Comparison of ENCODE assay signal across 1 cellular context in genomic region chr4:75724867-75725724, GRCh38.
TF ChIP-seq lines count a peak whose summit lies in the region.

No MANE protein-coding gene starts in this region.

TF ChIP-seq in HepG2, 621 proteins besides CTCF, POLR2A, EP300 and RAD21 (continued from another document and continues in another):
- no peak for TF ChIP-seq ZNF382 (CRISPR knock-in tag; IDR thresholded peaks at IDR 0.05; ENCODE audit: borderline replicate concordance)
- no peak; the same call in 1 of the 2 replicates for TF ChIP-seq ZNF556 (CRISPR knock-in tag; IDR thresholded peaks at IDR 0.05; ENCODE audit: borderline replicate concordance)
- peak; percentile 40 for TF ChIP-seq SRSF1 (optimal IDR thresholded peaks at IDR 0.05; ENCODE audit: low read depth, low read length)
- TF ChIP-seq SOX6 (IDR thresholded peaks at IDR 0.05) = no peak
- TF ChIP-seq SOX6 (CRISPR knock-in tag; IDR thresholded peaks at IDR 0.05) = peak; percentile 27
- no peak; the same call in 1 of the 2 replicates for TF ChIP-seq ZNF605 (CRISPR knock-in tag; IDR thresholded peaks at IDR 0.05)
- TF ChIP-seq ZNF776 (CRISPR knock-in tag; IDR thresholded peaks at IDR 0.05) = 0 out of 2 replicates have a peak, but pooled peaks have one; percentile 64
- peak; percentile 75; the same call in 1 of the 2 replicates for TF ChIP-seq THAP9 (CRISPR knock-in tag; IDR thresholded peaks at IDR 0.05; ENCODE audit: borderline replicate concordance)
- TF ChIP-seq MED13 (CRISPR knock-in tag; IDR thresholded peaks at IDR 0.05) = no peak
- peak; percentile 71; the same call in 1 of the 2 replicates for TF ChIP-seq REL (CRISPR knock-in tag; conservative IDR thresholded peaks at IDR 0.05)
- no peak for TF ChIP-seq ZNF615 (CRISPR knock-in tag; IDR thresholded peaks at IDR 0.05; ENCODE audit: borderline replicate concordance)
- 0 out of 2 replicates have a peak, but pooled peaks have one; percentile 72 for TF ChIP-seq DZIP1 (CRISPR knock-in tag; IDR thresholded peaks at IDR 0.05)
- TF ChIP-seq HIVEP1 (CRISPR knock-in tag; IDR thresholded peaks at IDR 0.05) = peak; percentile 18; the same call in 1 of the 2 replicates
- TF ChIP-seq HNF1A (IDR thresholded peaks at IDR 0.05; ENCODE audit: low read depth) = no peak
- TF ChIP-seq HNF1A (CRISPR knock-in tag; IDR thresholded peaks at IDR 0.05; ENCODE audit: borderline replicate concordance) = peak; percentile 4; the same call in 1 of the 2 replicates
- TF ChIP-seq ZNF143 (CRISPR knock-in tag; IDR thresholded peaks at IDR 0.05) = no peak
- TF ChIP-seq BRCA1 (CRISPR knock-in tag; IDR thresholded peaks at IDR 0.05) = no peak
- peak; percentile 39; the same call in 1 of the 2 replicates for TF ChIP-seq KDM2A (CRISPR knock-in tag; IDR thresholded peaks at IDR 0.05; ENCODE audit: borderline replicate concordance, low read depth)
- TF ChIP-seq GABPB1 (CRISPR knock-in tag; IDR thresholded peaks at IDR 0.05) = peak; percentile 33; the same call in 1 of the 2 replicates
- TF ChIP-seq ZBTB44 (CRISPR knock-in tag; IDR thresholded peaks at IDR 0.05) = 0 out of 2 replicates have a peak, but pooled peaks have one; percentile 23
- TF ChIP-seq ZNF264 (CRISPR knock-in tag; IDR thresholded peaks at IDR 0.05) = no peak; the same call in 1 of the 2 replicates
- TF ChIP-seq MAX (IDR thresholded peaks at IDR 0.05) = peak; percentile 46
- TF ChIP-seq TCF7L2 (IDR thresholded peaks at IDR 0.05; ENCODE audit: low read depth, low read length) = no peak
- no peak for TF ChIP-seq NFE2 (CRISPR knock-in tag; IDR thresholded peaks at IDR 0.05)
- peak; percentile 73 for TF ChIP-seq TAF1 (CRISPR knock-in tag; IDR thresholded peaks at IDR 0.05)
- TF ChIP-seq FOXO4 (CRISPR knock-in tag; conservative IDR thresholded peaks at IDR 0.05) = peak; percentile 93; the same call in 1 of the 2 replicates
- TF ChIP-seq RCOR2 (CRISPR knock-in tag; IDR thresholded peaks at IDR 0.05) = no peak
- peak; percentile 67 for TF ChIP-seq ZNF687 (CRISPR knock-in tag; IDR thresholded peaks at IDR 0.05)
- 0 out of 2 replicates have a peak, but pooled peaks have one; percentile 85 for TF ChIP-seq ZNF703 (CRISPR knock-in tag; IDR thresholded peaks at IDR 0.05; ENCODE audit: borderline replicate concordance)
- TF ChIP-seq ZSCAN29 (CRISPR knock-in tag; conservative IDR thresholded peaks at IDR 0.05) = 0 out of 2 replicates have a peak, but pooled peaks have one; percentile 4
- TF ChIP-seq ZNF12 (CRISPR knock-in tag; IDR thresholded peaks at IDR 0.05) = 0 out of 2 replicates have a peak, but pooled peaks have one; percentile 20
- peak; percentile 0; the same call in 1 of the 2 replicates for TF ChIP-seq ZNF274 (CRISPR knock-in tag; IDR thresholded peaks at IDR 0.05)
- TF ChIP-seq, protein P1, sequence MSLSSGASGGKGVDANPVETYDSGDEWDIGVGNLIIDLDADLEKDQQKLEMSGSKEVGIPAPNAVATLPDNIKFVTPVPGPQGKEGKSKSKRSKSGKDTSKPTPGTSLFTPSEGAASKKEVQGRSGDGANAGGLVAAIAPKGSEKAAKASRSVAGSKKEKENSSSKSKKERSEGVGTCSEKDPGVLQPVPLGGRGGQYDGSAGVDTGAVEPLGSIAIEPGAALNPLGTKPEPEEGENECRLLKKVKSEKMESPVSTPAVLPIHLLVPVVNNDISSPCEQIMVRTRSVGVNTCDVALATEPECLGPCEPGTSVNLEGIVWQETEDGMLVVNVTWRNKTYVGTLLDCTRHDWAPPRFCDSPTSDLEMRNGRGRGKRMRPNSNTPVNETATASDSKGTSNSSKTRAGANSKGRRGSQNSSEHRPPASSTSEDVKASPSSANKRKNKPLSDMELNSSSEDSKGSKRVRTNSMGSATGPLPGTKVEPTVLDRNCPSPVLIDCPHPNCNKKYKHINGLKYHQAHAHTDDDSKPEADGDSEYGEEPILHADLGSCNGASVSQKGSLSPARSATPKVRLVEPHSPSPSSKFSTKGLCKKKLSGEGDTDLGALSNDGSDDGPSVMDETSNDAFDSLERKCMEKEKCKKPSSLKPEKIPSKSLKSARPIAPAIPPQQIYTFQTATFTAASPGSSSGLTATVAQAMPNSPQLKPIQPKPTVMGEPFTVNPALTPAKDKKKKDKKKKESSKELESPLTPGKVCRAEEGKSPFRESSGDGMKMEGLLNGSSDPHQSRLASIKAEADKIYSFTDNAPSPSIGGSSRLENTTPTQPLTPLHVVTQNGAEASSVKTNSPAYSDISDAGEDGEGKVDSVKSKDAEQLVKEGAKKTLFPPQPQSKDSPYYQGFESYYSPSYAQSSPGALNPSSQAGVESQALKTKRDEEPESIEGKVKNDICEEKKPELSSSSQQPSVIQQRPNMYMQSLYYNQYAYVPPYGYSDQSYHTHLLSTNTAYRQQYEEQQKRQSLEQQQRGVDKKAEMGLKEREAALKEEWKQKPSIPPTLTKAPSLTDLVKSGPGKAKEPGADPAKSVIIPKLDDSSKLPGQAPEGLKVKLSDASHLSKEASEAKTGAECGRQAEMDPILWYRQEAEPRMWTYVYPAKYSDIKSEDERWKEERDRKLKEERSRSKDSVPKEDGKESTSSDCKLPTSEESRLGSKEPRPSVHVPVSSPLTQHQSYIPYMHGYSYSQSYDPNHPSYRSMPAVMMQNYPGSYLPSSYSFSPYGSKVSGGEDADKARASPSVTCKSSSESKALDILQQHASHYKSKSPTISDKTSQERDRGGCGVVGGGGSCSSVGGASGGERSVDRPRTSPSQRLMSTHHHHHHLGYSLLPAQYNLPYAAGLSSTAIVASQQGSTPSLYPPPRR (CRISPR knock-in tag; IDR thresholded peaks at IDR 0.05; ENCODE audit: borderline replicate concordance) = peak; percentile 28; the same call in 1 of the 2 replicates
- TF ChIP-seq ZIK1 (CRISPR knock-in tag; IDR thresholded peaks at IDR 0.05; ENCODE audit: borderline replicate concordance, low read depth) = 0 out of 2 replicates have a peak, but pooled peaks have one; percentile 56
- TF ChIP-seq NR2F1 (CRISPR knock-in tag; IDR thresholded peaks at IDR 0.05) = 0 out of 4 replicates have a peak, but pooled peaks of 1 of the 2 experiments have one; percentile 8
